20 cellular contexts compared by ENCODE assay signal in the genomic region with DNA sequence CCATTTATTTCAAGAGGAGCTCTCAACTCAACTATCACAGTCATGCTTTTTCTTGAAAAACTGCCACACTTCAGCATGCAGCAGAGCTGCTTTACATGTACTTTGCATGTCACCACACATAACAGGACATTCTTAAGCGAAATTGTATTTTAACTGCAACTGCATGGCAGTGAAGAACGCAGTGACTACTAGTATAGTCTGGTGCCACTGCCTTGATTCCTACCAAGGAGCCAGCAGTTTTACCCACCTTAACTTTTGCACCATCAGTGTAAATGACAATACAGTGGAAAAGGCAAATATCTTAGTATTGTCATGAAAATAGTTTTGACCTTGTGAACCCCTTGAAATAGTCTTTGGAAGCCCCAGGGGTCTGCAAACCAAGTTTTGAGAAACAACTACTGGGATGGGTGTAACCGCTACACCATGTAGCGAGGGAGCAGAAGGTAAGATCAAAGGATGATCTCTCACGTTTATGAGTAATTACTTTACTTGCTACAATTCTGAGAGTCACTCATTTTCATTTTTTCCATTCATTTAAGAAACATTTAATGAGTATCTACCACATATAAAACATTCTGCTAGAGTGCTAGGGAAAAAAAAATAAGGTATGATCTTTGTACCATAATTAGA. TPM values are rescaled to one million over a fixed set of nuclear protein-coding genes. Genes with fewer than 3 reads are reported as not detected.
"Had no signal": no experiment of that assay in that cellular context is flagged by ENCODE, and none has a peak within 500 bp of the region (broad histone marks: within the 10 kb centered on the region; RNA-seq: fewer than 3 reads in every experiment).

No MANE protein-coding gene starts in this region.

- H3K27ac Mint-ChIP-seq: mesothelial cell of epicardium; natural killer cell treated with Interleukin-12 subunit alpha and Interleukin-12 subunit beta and Interleukin-15 and Interleukin-18, amount 100 ng/mL, for 72 hours had no signal

- H3K27me3 Mint-ChIP-seq: natural killer cell treated with Interleukin-12 subunit alpha and Interleukin-12 subunit beta and Interleukin-15 and Interleukin-18, amount 100 ng/mL, for 72 hours had no signal

- ATAC-seq: esophagus mucosa; gastroesophageal sphincter; heart left ventricle; left lung; natural killer cell treated with Interleukin-12 subunit alpha and Interleukin-12 subunit beta and Interleukin-15 and Interleukin-18, amount 100 ng/mL, for 72 hours; sciatic nerve had no signal

- H3K9me3 Mint-ChIP-seq: natural killer cell treated with Interleukin-12 subunit alpha and Interleukin-12 subunit beta and Interleukin-15 and Interleukin-18, amount 100 ng/mL, for 72 hours had no signal

- H3K4me3 Mint-ChIP-seq: mesothelial cell of epicardium; natural killer cell treated with Interleukin-12 subunit alpha and Interleukin-12 subunit beta and Interleukin-15 and Interleukin-18, amount 100 ng/mL, for 72 hours had no signal

- DNase-seq: activated CD4-positive, alpha-beta T cell treated with anti-CD3 and anti-CD28 coated beads for 4 hours; activated gamma-delta T cell; adrenal gland; cerebellar nuclear complex; effector CD4-positive, alpha-beta T cell; heart left ventricle; kidney; left lung; stimulated activated CD8-positive, alpha-beta memory T cell treated with anti-CD3 and anti-CD28 coated beads, Interleukin-4, amount 100 ng/mL, for 48 hours; stimulated activated naive CD4-positive, alpha-beta T cell treated with Interleukin-2 at 50 U/mL for 16 hours; SW 1271; transverse colon; uterus; WERI-Rb-1 had no signal

- H3K4me1 Mint-ChIP-seq: mesothelial cell of epicardium had no signal

RNA-seq across cellular contexts. Expression of a gene that starts 32.3 kb away (rescaled TPM):
- total RNA-seq: esophagus mucosa; left lung; natural killer cell treated with Interleukin-12 subunit alpha and Interleukin-12 subunit beta and Interleukin-15 and Interleukin-18, amount 100 ng/mL, for 72 hours; suprapubic skin; transverse colon had no signal
